7 cellular contexts compared by ENCODE assay signal in genomic region chr3:33717616-33717865, GRCh38. TPM values are rescaled to one million over a fixed set of nuclear protein-coding genes. Genes with fewer than 3 reads are reported as not detected.
DNase-seq lines count a peak whose midpoint lies in the region; ATAC-seq and TF ChIP-seq lines count a peak whose summit lies in the region.

No MANE protein-coding gene starts in this region.

- no peak for TF ChIP-seq POLR2A in spleen (IDR thresholded peaks at IDR 0.05)

- TF ChIP-seq CTCF in HEK293 (tag by site-specific recombination; IDR thresholded peaks at IDR 0.05) (no peak), ascending aorta (IDR thresholded peaks at IDR 0.05) (no peak), spleen (IDR thresholded peaks at IDR 0.05 in 8 of 11, conservative IDR thresholded peaks at IDR 0.05 in 3 of 11) (no peak)

- peak; percentile 36 for DNase-seq in MV-4-11 (lab: John Stamatoyannopoulos, UW)
- peak; percentile 17 to 81 for DNase-seq in ascending aorta (ENCODE audit: low spot score in 2 of 2)
- DNase-seq in spleen = peak; percentile 93
- no peak for DNase-seq in kidney glomerular epithelial cell (lab: John Stamatoyannopoulos, UW)

- CTCF ChIA-PET in HEK293 (lab: Yijun Ruan, JAX) = interaction anchor here (0.6 to 2.1 kb wide), 3 partner anchors 81 to 985 kb away, joined by 3 to 4 read pairs (median 3); no protein-coding TSS in a partner anchor

- POLR2A ChIA-PET in HEK293 (lab: Yijun Ruan, JAX) = interaction anchor here (1.0 kb wide), 1 partner anchor 81 kb away, joined by 5 read pairs; the partner anchor contains the start of gene PDCD6IP

- peak overlapping the region; percentile 93 for H3K4me3 ChIP-seq in HEK293 (ENCODE audit: low read depth, low read length)
- H3K4me3 ChIP-seq in ascending aorta = peak overlapping the region; percentile 77 to 97
- peak overlapping the region; percentile 83 for H3K4me3 ChIP-seq in iPS-15b (ENCODE audit: low read depth, low read length)
- peak overlapping the region; percentile 61 to 94 (median 74) for H3K4me3 ChIP-seq in spleen

- peaks cover 0 to 3% of the 10 kb centered on the region in 2 experiments; a peak in 1 of 3 replicates for H3K36me3 ChIP-seq in HEK293 (ENCODE audit: control insufficient read depth in 2 of 2, insufficient read depth in 1 of 2, low read length in 2 of 2)
- no peaks in the 10 kb centered on the region for H3K36me3 ChIP-seq in ascending aorta
- H3K36me3 ChIP-seq in iPS-15b (ENCODE audit: control insufficient read depth, insufficient read depth, low read length) = no peaks in the 10 kb centered on the region
- no peaks in the 10 kb centered on the region for H3K36me3 ChIP-seq in spleen

- H3K27ac ChIP-seq in HEK293 (ENCODE audit: extremely low read depth, low read depth, low read length) (peak overlapping the region; percentile 82), ascending aorta (peak overlapping the region; percentile 98 to 99), spleen (peak overlapping the region; percentile 90 to 99 (median 98))

- intact Hi-C loops in ascending aorta (cut with DNase I) (loop anchor here (2.0 to 10.0 kb wide), 4 partner anchors 69 to 605 kb away; partner anchors contain the start of genes CRTAP and UBP1), spleen (cut with DNase I; ENCODE audit: low total_unique reads) (loop anchor here (10.0 kb wide), 1 partner anchor 73 kb away; no protein-coding TSS in a partner anchor)

- H3K4me1 ChIP-seq in HEK293 (ENCODE audit: control insufficient read depth, insufficient read depth, low read length) = no peaks in the 10 kb centered on the region
- H3K4me1 ChIP-seq in ascending aorta = peaks cover 0 to 9% of the 10 kb centered on the region in 2 donors
- H3K4me1 ChIP-seq in iPS-15b (ENCODE audit: control insufficient read depth, insufficient read depth, low read length) = peaks cover 5% of the 10 kb centered on the region
- peaks cover 8 to 53% (median 26%) of the 10 kb centered on the region in 6 donors for H3K4me1 ChIP-seq in spleen

- ATAC-seq in GM18502 (IDR thresholded peaks at IDR 0.05; ENCODE audit: poor library complexity, unreplicated experiment) = peak; percentile 63

- H3K9me3 ChIP-seq in HEK293 (ENCODE audit: control insufficient read depth, insufficient read depth, low read depth, low read length) = no peaks in the 10 kb centered on the region
- no peaks in the 10 kb centered on the region for H3K9me3 ChIP-seq in ascending aorta
- H3K9me3 ChIP-seq in iPS-15b (ENCODE audit: control insufficient read depth, insufficient read depth, low read length) = no peaks in the 10 kb centered on the region
- H3K9me3 ChIP-seq in spleen = no peaks in the 10 kb centered on the region

- 0 to 1% (median 0%) methylated on average over 4 to 26 of the region's 26 CpGs for whole genome bisulfite sequencing in spleen, 5 donors

- H3K27me3 ChIP-seq in ascending aorta (no peaks in the 10 kb centered on the region), iPS-15b (ENCODE audit: control insufficient read depth, insufficient read depth, low read length) (no peaks in the 10 kb centered on the region), spleen (replicated peaks in 1 of 7) (no peaks in the 10 kb centered on the region)

- peak overlapping the region; percentile 48 for H3K9ac ChIP-seq in iPS-15b (ENCODE audit: low read depth, low read length)

TF ChIP-seq in HEK293, 187 proteins besides CTCF, POLR2A, EP300 and RAD21:
- no peak for TF ChIP-seq SCRT1 (tag by site-specific recombination; IDR thresholded peaks at IDR 0.05; ENCODE audit: borderline replicate concordance)
- TF ChIP-seq ZNF501 (tag by site-specific recombination; IDR thresholded peaks at IDR 0.05) = 0 out of 2 replicates have a peak, but pooled peaks have one; percentile 19
- TF ChIP-seq ZNF654 (tag by site-specific recombination; IDR thresholded peaks at IDR 0.05; ENCODE audit: low read depth) = no peak
- no peak for TF ChIP-seq ZNF768 (tag by site-specific recombination; IDR thresholded peaks at IDR 0.05)
- peak; percentile 89 for TF ChIP-seq KLF9 (tag by site-specific recombination; IDR thresholded peaks at IDR 0.05; ENCODE audit: low read depth)
- peak; percentile 62 for TF ChIP-seq KLF1 (tag by site-specific recombination; IDR thresholded peaks at IDR 0.05)
- TF ChIP-seq PRDM10 (tag by site-specific recombination; IDR thresholded peaks at IDR 0.05) = peak; percentile 78
- no peak for TF ChIP-seq ZNF133 (tag by site-specific recombination; IDR thresholded peaks at IDR 0.05)
- TF ChIP-seq ZNF792 (tag by site-specific recombination; IDR thresholded peaks at IDR 0.05) = no peak
- peak; percentile 45; the same call in 1 of the 2 replicates for TF ChIP-seq IKZF3 (tag by site-specific recombination; IDR thresholded peaks at IDR 0.05)
- TF ChIP-seq ZNF791 (tag by site-specific recombination; IDR thresholded peaks at IDR 0.05) = no peak
- TF ChIP-seq ZNF335 (tag by site-specific recombination; conservative IDR thresholded peaks at IDR 0.05) = peak; percentile 85
- TF ChIP-seq ZNF423 (tag by site-specific recombination; IDR thresholded peaks at IDR 0.05) = no peak
- TF ChIP-seq ZNF843 (tag by site-specific recombination; IDR thresholded peaks at IDR 0.05) = no peak
- TF ChIP-seq ZNF596 (tag by site-specific recombination; IDR thresholded peaks at IDR 0.05) = no peak
- peak; percentile 72 for TF ChIP-seq ZFP69B (tag by site-specific recombination; IDR thresholded peaks at IDR 0.05)
- no peak for TF ChIP-seq ZNF214 (tag by site-specific recombination; IDR thresholded peaks at IDR 0.05; ENCODE audit: borderline replicate concordance)
- no peak for TF ChIP-seq AEBP2 (tag by site-specific recombination; IDR thresholded peaks at IDR 0.05; ENCODE audit: borderline replicate concordance)
- no peak for TF ChIP-seq ZNF580 (tag by site-specific recombination; IDR thresholded peaks at IDR 0.05)
- peak; percentile 56; the same call in 1 of the 2 replicates for TF ChIP-seq ZBTB17 (tag by site-specific recombination; IDR thresholded peaks at IDR 0.05)
- peak; percentile 26 for TF ChIP-seq SP2 (tag by site-specific recombination; IDR thresholded peaks at IDR 0.05)
- TF ChIP-seq KLF8 (tag by site-specific recombination; IDR thresholded peaks at IDR 0.05) = 0 out of 2 replicates have a peak, but pooled peaks have one; percentile 30
TF ChIP-seq in HEK293: peak in this region for 10.

RNA-seq across cellular contexts. Expression of gene CLASP2, which starts 0.5 kb away (rescaled TPM):
- total RNA-seq in ascending aorta = 75.8 TPM
- 100 to 1,000 TPM in 2 of 7 donors, 10 to 100 TPM in 5; 54.5 to 200 (median 75.6) TPM for total RNA-seq in spleen
- 10 to 100 TPM in 2 of 3 donors, 1 to 10 TPM in 1; 8.7 to 11.7 (median 11.5) TPM for polyA plus RNA-seq in spleen
